7 cellular contexts compared by ENCODE assay signal in the genomic region with DNA sequence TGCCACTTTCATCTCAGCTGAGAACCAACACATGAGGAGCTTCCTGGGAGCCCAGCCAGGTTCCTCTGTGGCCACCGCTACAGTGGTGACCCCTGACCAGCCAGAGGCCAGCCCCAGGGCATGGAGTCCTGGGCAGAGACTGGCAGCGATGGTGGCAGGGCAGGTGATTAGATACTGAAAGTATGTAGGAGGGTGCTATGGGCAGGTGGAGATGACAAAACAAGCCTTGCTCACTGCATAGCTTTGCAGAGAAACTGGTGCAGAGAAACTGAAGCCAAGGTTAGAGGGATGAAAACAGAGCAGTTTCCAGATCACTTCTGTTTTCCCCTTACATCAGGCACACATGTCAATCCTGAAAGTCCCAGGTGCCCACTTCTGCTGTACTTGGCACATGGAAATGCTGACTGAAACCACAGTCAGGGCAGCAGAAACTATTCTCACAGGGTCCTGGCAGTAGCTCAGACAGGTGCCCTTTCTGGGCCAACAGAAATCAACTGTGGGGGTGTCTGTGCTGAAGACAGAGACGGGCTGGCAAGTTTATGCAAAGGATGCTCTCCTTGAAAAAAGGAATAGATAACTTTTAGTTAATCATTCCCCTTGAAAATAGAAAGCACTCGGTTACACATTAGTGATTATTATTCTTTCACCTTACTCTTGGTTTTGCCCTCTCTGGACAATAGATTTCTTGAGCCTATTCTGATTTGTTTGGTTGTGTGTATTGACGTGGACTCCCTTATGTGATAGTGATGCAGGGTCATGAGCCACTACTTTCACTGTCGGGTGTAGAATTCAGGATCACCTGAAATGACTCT.
A peak's percentile ranks its signal among the peaks of the same experiment; 100 is the strongest.
DNase-seq lines count a peak whose midpoint lies in the region; ATAC-seq and TF ChIP-seq lines count a peak whose summit lies in the region.

No MANE protein-coding gene starts in this region.

- H3K36me3 ChIP-seq in IMR-90 (ENCODE audit: control insufficient read depth, insufficient read depth, low read length): no peaks in the 10 kb centered on the region
- H3K36me3 ChIP-seq in OCI-LY7 (ENCODE audit: insufficient read depth, low read length): no peaks in the 10 kb centered on the region

- no peak overlapping the region for H3K9ac ChIP-seq in IMR-90 (ENCODE audit: low read depth, low read length)

- no peaks in the 10 kb centered on the region for H3K36me3 Mint-ChIP-seq in nephron (ENCODE audit: low read depth)

- no peaks in the 10 kb centered on the region for H3K9me3 Mint-ChIP-seq in nephron

- H3K27ac ChIP-seq in IMR-90 (ENCODE audit: insufficient read depth, low read length) (no peak overlapping the region), OCI-LY7 (ENCODE audit: low read depth, low read length, poor library complexity, severe bottlenecking) (no peak overlapping the region)

- no peaks in the 10 kb centered on the region for H3K9me2 ChIP-seq in OCI-LY7 (ENCODE audit: insufficient read depth, low read length)

- no peaks in the 10 kb centered on the region for H3K79me2 ChIP-seq in OCI-LY7 (ENCODE audit: insufficient read depth, low read depth, low read length)

- no peak overlapping the region for H4K5ac ChIP-seq in IMR-90 (ENCODE audit: low read depth, low read length)

- H3K4me1 Mint-ChIP-seq in nephron: peaks cover 9% of the 10 kb centered on the region

- no peak overlapping the region for H3K18ac ChIP-seq in IMR-90 (ENCODE audit: low read depth, low read length)

- no peak overlapping the region for H2BK15ac ChIP-seq in IMR-90 (ENCODE audit: low read depth, low read length)

- peak overlapping the region; percentile 9; the same call in 1 of the 2 replicates for H3K23ac ChIP-seq in IMR-90 (ENCODE audit: low read depth, low read length)

- CTCF ChIA-PET in IMR-90 (lab: Yijun Ruan, JAX): no interaction called here
- CTCF ChIA-PET in OCI-LY7 (lab: Charles Lee; ENCODE audit: unreplicated experiment): no interaction called here

- H2BK20ac ChIP-seq in IMR-90 (ENCODE audit: low read depth, low read length): no peak overlapping the region

- no peak for TF ChIP-seq CTCF in IMR-90 (conservative IDR thresholded peaks at IDR 0.05; ENCODE audit: low read depth, low read length)
- no peak for TF ChIP-seq CTCF in nephron (IDR thresholded peaks at IDR 0.05; ENCODE audit: unreplicated experiment in 3 of 3)
- no peak for TF ChIP-seq CTCF in OCI-LY7 (conservative IDR thresholded peaks at IDR 0.05; ENCODE audit: low read length)

- H4K91ac ChIP-seq in IMR-90 (ENCODE audit: insufficient read depth, low read depth, low read length): no peak overlapping the region

- no peak overlapping the region for H2BK120ac ChIP-seq in IMR-90 (ENCODE audit: low read depth, low read length)

- DNase-seq in IMR-90 (no peak), posterior vena cava (ENCODE audit: low spot score) (no peak), OCI-LY7 (ENCODE audit: low spot score) (no peak), DMS 273 treated with DMSO at 0.1 percent for 48 hours (lab: John Stamatoyannopoulos, UW) (no peak)

- H3K9me3 ChIP-seq in IMR-90 (ENCODE audit: control insufficient read depth, insufficient read depth, low read length) (no peaks in the 10 kb centered on the region), OCI-LY7 (ENCODE audit: low read length) (no peaks in the 10 kb centered on the region)

- peak; percentile 86 for ATAC-seq in GM18873 (IDR thresholded peaks at IDR 0.05; ENCODE audit: low FRiP score, unreplicated experiment)
- ATAC-seq in GM21737 (IDR thresholded peaks at IDR 0.05; ENCODE audit: unreplicated experiment): peak; percentile 82
- ATAC-seq in IMR-90 (ENCODE audit: low read depth): no peak

- H3K27ac Mint-ChIP-seq in nephron: peak overlapping the region; percentile 84 to 94 (median 92)

- no peak overlapping the region for H3K14ac ChIP-seq in IMR-90 (replicated peaks; ENCODE audit: low read depth, low read length)

- no peak overlapping the region for H3K56ac ChIP-seq in IMR-90 (ENCODE audit: extremely low read depth, insufficient read depth, low read length)

- H4K20me1 ChIP-seq in IMR-90 (ENCODE audit: insufficient read depth, low read length) (no peaks in the 10 kb centered on the region), OCI-LY7 (ENCODE audit: insufficient read depth, low read length) (no peaks in the 10 kb centered on the region)

- H3K4me2 ChIP-seq in IMR-90 (ENCODE audit: low read depth, low read length): no peak overlapping the region
- no peak overlapping the region for H3K4me2 ChIP-seq in OCI-LY7 (ENCODE audit: low read length)

- intact Hi-C loops in IMR-90 (cut with micrococcal nuclease) (no loop called here), posterior vena cava (cut with DNase I) (no loop called here), OCI-LY7 (cut with micrococcal nuclease; ENCODE audit: unreplicated experiment) (no loop called here)

- H3K27me3 ChIP-seq in IMR-90 (ENCODE audit: control insufficient read depth, insufficient read depth, low read length): no peaks in the 10 kb centered on the region

- H3K79me1 ChIP-seq in IMR-90 (ENCODE audit: low read depth in 1 of 2, low read length in 2 of 2): no peaks in the 10 kb centered on the region

- BruUV-seq in IMR-90 (replicated peaks; lab: Mats Ljungman, UMichigan): no TSS peak
- BruUV-seq in OCI-LY7 (replicated peaks; lab: Mats Ljungman, UMichigan): no TSS peak

- POLR2A ChIA-PET in IMR-90 (lab: Charles Lee; ENCODE audit: unreplicated experiment): no interaction called here
- POLR2A ChIA-PET in OCI-LY7 (lab: Charles Lee): interaction anchor here (0.6 kb wide), 1 partner anchor 11 kb away, joined by 4 read pairs; no protein-coding TSS in a partner anchor

- dilution Hi-C loops in IMR-90 (cut with HindIII; ENCODE audit: low sequenced_read_pairs, unreplicated experiment): no loop called here

- H3K4me1 ChIP-seq in IMR-90 (ENCODE audit: control insufficient read depth, insufficient read depth, low read length) (no peaks in the 10 kb centered on the region), OCI-LY7 (ENCODE audit: insufficient read depth, low read length, poor library complexity, severe bottlenecking) (no peaks in the 10 kb centered on the region)

- H2AFZ ChIP-seq in IMR-90 (replicated peaks; ENCODE audit: low read length, poor library complexity) (no peak overlapping the region), OCI-LY7 (ENCODE audit: low read length) (no peak overlapping the region)

- no peak overlapping the region for H4K8ac ChIP-seq in IMR-90 (ENCODE audit: low read depth in 2 of 2, low read length in 2 of 2)

- H3K4ac ChIP-seq in IMR-90 (ENCODE audit: low read depth, low read length): no peak overlapping the region

- in situ Hi-C loops in IMR-90 (cut with MboI; ENCODE audit: low sequenced_read_pairs): no loop called here

- H3K4me3 ChIP-seq in IMR-90 (ENCODE audit: insufficient read depth, low read depth, low read length): no peak overlapping the region
- H3K4me3 ChIP-seq in OCI-LY7 (ENCODE audit: low read depth, low read length, poor library complexity, severe bottlenecking): no peak overlapping the region

- H3K27me3 Mint-ChIP-seq in nephron (ENCODE audit: low read depth): no peaks in the 10 kb centered on the region

- no peaks in the 10 kb centered on the region for H3K9me1 ChIP-seq in IMR-90 (ENCODE audit: insufficient read depth, low read length)

- H3K4me3 Mint-ChIP-seq in nephron: no peak overlapping the region

- H2AK5ac ChIP-seq in IMR-90 (ENCODE audit: low read depth, low read length): no peak overlapping the region

- no peak for TF ChIP-seq POLR2A in IMR-90 (IDR thresholded peaks at IDR 0.05; ENCODE audit: low read depth, low read length)

- H2AK9ac ChIP-seq in IMR-90 (replicated peaks; ENCODE audit: low read depth, low read length, poor library complexity): no peak overlapping the region

- TF ChIP-seq RAD21 in IMR-90 (IDR thresholded peaks at IDR 0.05; ENCODE audit: low read length): no peak

- no CpG with 5 or more reads among the region's 6 CpGs for WGBS in IMR-90 (ENCODE audit: extremely low coverage in 2 of 2, insufficient read length in 1 of 2), 2 experiments

- H2BK5ac ChIP-seq in IMR-90 (ENCODE audit: low read depth, low read length, poor library complexity, severe bottlenecking): no peak overlapping the region

TF ChIP-seq in IMR-90, 13 proteins besides CTCF, POLR2A, EP300 and RAD21:
- TF ChIP-seq USF2 (IDR thresholded peaks at IDR 0.05; ENCODE audit: low read depth, low read length): no peak
- TF ChIP-seq BHLHE40 (IDR thresholded peaks at IDR 0.05; ENCODE audit: low read depth, low read length): no peak
- TF ChIP-seq NFE2L2 (IDR thresholded peaks at IDR 0.05; ENCODE audit: low read depth, low read length): no peak
- no peak for TF ChIP-seq CEBPB (IDR thresholded peaks at IDR 0.05; ENCODE audit: low read depth, low read length)
- TF ChIP-seq RFX5 (IDR thresholded peaks at IDR 0.05; ENCODE audit: low read depth, low read length): no peak
- TF ChIP-seq FOS (IDR thresholded peaks at IDR 0.05; ENCODE audit: low read depth, low read length): no peak
- TF ChIP-seq MAZ (IDR thresholded peaks at IDR 0.05; ENCODE audit: borderline replicate concordance, low read depth, low read length): no peak
- no peak for TF ChIP-seq CHD1 (IDR thresholded peaks at IDR 0.05; ENCODE audit: low read depth, low read length)
- no peak for TF ChIP-seq RCOR1 (IDR thresholded peaks at IDR 0.05; ENCODE audit: insufficient replicate concordance, low read length)
- no peak for TF ChIP-seq ELK1 (IDR thresholded peaks at IDR 0.05; ENCODE audit: borderline replicate concordance, low read depth, low read length)
- no peak for TF ChIP-seq MXI1 (IDR thresholded peaks at IDR 0.05; ENCODE audit: borderline replicate concordance, low read depth, low read length)
- no peak for TF ChIP-seq SMC3 (IDR thresholded peaks at IDR 0.05; ENCODE audit: low read depth, low read length)
- TF ChIP-seq MAFK (IDR thresholded peaks at IDR 0.05; ENCODE audit: low read depth, low read length): no peak
